Comparison of ENCODE assay signal across 8 cellular contexts in genomic region chr6:20404641-20405032, GRCh38. TPM values are rescaled to one million over a fixed set of nuclear protein-coding genes. Genes with fewer than 3 reads are reported as not detected.
DNase-seq lines count a peak whose midpoint lies in the region; ATAC-seq and TF ChIP-seq lines count a peak whose summit lies in the region.

No MANE protein-coding gene starts in this region.

- H3K4me3 Mint-ChIP-seq in activated T-helper 1 cell treated with anti-CD3 and anti-CD28 coated beads, Interleukin-12 subunit alpha, Interleukin-12 subunit beta, Interleukin-2, Interleukin-4 antibody, amounts not matched to agents 30 ng/mL and 10 ng/mL and 1 ng/mL, durations not matched to agents 14 hours and 24 hours and 36 hours = peak overlapping the region; percentile 98

- 5% methylated on average over 6 of the region's 6 CpGs for WGBS in lower leg skin, 2 donors

- peak overlapping the region; percentile 99 for H3K27ac Mint-ChIP-seq in activated T-helper 1 cell treated with anti-CD3 and anti-CD28 coated beads, Interleukin-12 subunit alpha, Interleukin-12 subunit beta, Interleukin-2, Interleukin-4 antibody, amounts not matched to agents 30 ng/mL and 10 ng/mL and 1 ng/mL, durations not matched to agents 14 hours and 24 hours and 36 hours

- TF ChIP-seq CTCF in foreskin keratinocyte (conservative IDR thresholded peaks at IDR 0.05) = peak; percentile 70
- TF ChIP-seq CTCF in retinal pigment epithelial cell (conservative IDR thresholded peaks at IDR 0.05; ENCODE audit: low read depth, low read length) = peak; percentile 72
- no peak for TF ChIP-seq CTCF in lower leg skin (IDR thresholded peaks at IDR 0.05)

- DNase-seq in DMS 273 treated with DMSO at 0.1 percent for 48 hours (lab: John Stamatoyannopoulos, UW) = peak; percentile 69
- peak; percentile 88 for DNase-seq in Jurkat, Clone E6-1 (ENCODE audit: low read depth, low spot score)
- DNase-seq in RKO (ENCODE audit: low spot score) = peak; percentile 93
- DNase-seq in activated T-helper 1 cell treated with anti-CD3 and anti-CD28 coated beads, Interleukin-12 subunit alpha, Interleukin-12 subunit beta, Interleukin-2, Interleukin-4 antibody, amounts not matched to agents 30 ng/mL and 10 ng/mL and 1 ng/mL, durations not matched to agents 14 hours and 24 hours and 36 hours (ENCODE audit: low spot score) = peak; percentile 56
- DNase-seq in foreskin keratinocyte = peak; percentile 56 to 76
- no peak for DNase-seq in retinal pigment epithelial cell (ENCODE audit: low read depth)
- DNase-seq in lower leg skin (ENCODE audit: low spot score in 2 of 2) = no peak

- H3K27me3 ChIP-seq in foreskin keratinocyte = no peaks in the 10 kb centered on the region

- peak overlapping the region; percentile 71 for H3K4me3 ChIP-seq in Jurkat, Clone E6-1 (ENCODE audit: low read length)
- H3K4me3 ChIP-seq in retinal pigment epithelial cell (ENCODE audit: low read length) (peak overlapping the region; percentile 75), lower leg skin (ENCODE audit: low read depth, poor library complexity, severe bottlenecking) (no peak overlapping the region)

- H3K9me3 Mint-ChIP-seq in activated T-helper 1 cell treated with anti-CD3 and anti-CD28 coated beads, Interleukin-12 subunit alpha, Interleukin-12 subunit beta, Interleukin-2, Interleukin-4 antibody, amounts not matched to agents 30 ng/mL and 10 ng/mL and 1 ng/mL, durations not matched to agents 14 hours and 24 hours and 36 hours = no peaks in the 10 kb centered on the region

- peaks cover 22% of the 10 kb centered on the region for H3K36me3 Mint-ChIP-seq in activated T-helper 1 cell treated with anti-CD3 and anti-CD28 coated beads, Interleukin-12 subunit alpha, Interleukin-12 subunit beta, Interleukin-2, Interleukin-4 antibody, amounts not matched to agents 30 ng/mL and 10 ng/mL and 1 ng/mL, durations not matched to agents 14 hours and 24 hours and 36 hours (ENCODE audit: low read depth)

- peaks cover 68% of the 10 kb centered on the region for H3K4me1 Mint-ChIP-seq in activated T-helper 1 cell treated with anti-CD3 and anti-CD28 coated beads, Interleukin-12 subunit alpha, Interleukin-12 subunit beta, Interleukin-2, Interleukin-4 antibody, amounts not matched to agents 30 ng/mL and 10 ng/mL and 1 ng/mL, durations not matched to agents 14 hours and 24 hours and 36 hours (ENCODE audit: low read depth)

- ATAC-seq in GM21526 (IDR thresholded peaks at IDR 0.05; ENCODE audit: low FRiP score, unreplicated experiment) = peak; percentile 32
- peak; percentile 35 for ATAC-seq in foreskin keratinocyte

- TF ChIP-seq POLR2A in lower leg skin (IDR thresholded peaks at IDR 0.05) = no peak

- H3K4me1 ChIP-seq in foreskin keratinocyte = no peaks in the 10 kb centered on the region

- H3K27ac ChIP-seq in foreskin keratinocyte = peak overlapping the region; percentile 94

- H3K27me3 Mint-ChIP-seq in activated T-helper 1 cell treated with anti-CD3 and anti-CD28 coated beads, Interleukin-12 subunit alpha, Interleukin-12 subunit beta, Interleukin-2, Interleukin-4 antibody, amounts not matched to agents 30 ng/mL and 10 ng/mL and 1 ng/mL, durations not matched to agents 14 hours and 24 hours and 36 hours (ENCODE audit: insufficient read depth) = peaks cover 2% of the 10 kb centered on the region

- intact Hi-C loops in activated T-helper 1 cell treated with anti-CD3 and anti-CD28 coated beads, Interleukin-12 subunit alpha, Interleukin-12 subunit beta, Interleukin-2, Interleukin-4 antibody, amounts not matched to agents 30 ng/mL and 10 ng/mL and 1 ng/mL, durations not matched to agents 14 hours and 24 hours and 36 hours (cut with micrococcal nuclease) = loop anchor here (1.0 to 5.0 kb wide), 5 partner anchors 38 to 1033 kb away; no protein-coding TSS in a partner anchor
- intact Hi-C loops in lower leg skin (cut with DNase I; ENCODE audit: low total_unique reads) = no loop called here

RNA-seq across cellular contexts. Expression of gene E2F3, which starts 3.0 kb away (rescaled TPM):
- polyA plus RNA-seq in Jurkat, Clone E6-1 (2012; ENCODE audit: insufficient read depth, insufficient read length) = 24.1 TPM
- 30.3 and 30.5 TPM in 2 replicates for total RNA-seq in activated T-helper 1 cell treated with anti-CD3 and anti-CD28 coated beads, Interleukin-12 subunit alpha, Interleukin-12 subunit beta, Interleukin-2, Interleukin-4 antibody, amounts not matched to agents 30 ng/mL and 10 ng/mL and 1 ng/mL, durations not matched to agents 14 hours and 24 hours and 36 hours
- total RNA-seq in foreskin keratinocyte = 11.7 and 13.1 TPM in 2 replicates
- polyA plus RNA-seq in foreskin keratinocyte = 3.6 and 4.4 TPM in 2 replicates
- total RNA-seq in lower leg skin = 1 to 10 TPM; 1.4 to 3.5 (median 2.0) TPM

Comparison
In these comparisons a context has a peak if more than half of its experiments do, and no peak if none do; other contexts are left out.
1. DNase-seq: peak in DMS 273 treated with DMSO at 0.1 percent for 48 hours (single experiment), Jurkat, Clone E6-1 (single experiment), RKO (single experiment), activated T-helper 1 cell treated with anti-CD3 and anti-CD28 coated beads, Interleukin-12 subunit alpha, Interleukin-12 subunit beta, Interleukin-2, Interleukin-4 antibody, amounts not matched to agents 30 ng/mL and 10 ng/mL and 1 ng/mL, durations not matched to agents 14 hours and 24 hours and 36 hours (single experiment) and foreskin keratinocyte (2 of 2); none in retinal pigment epithelial cell (single experiment) and lower leg skin (0 of 2).
2. CTCF ChIP-seq: peak in foreskin keratinocyte (single experiment) and retinal pigment epithelial cell (single experiment); none in lower leg skin (0 of 3).